ENCODE assay signal across 8 cellular contexts in genomic region chr10:17199351-17199804, GRCh38. TPM values are rescaled to one million over a fixed set of nuclear protein-coding genes. Genes with fewer than 3 reads are reported as not detected.
DNase-seq lines count a peak whose midpoint lies in the region; ATAC-seq and TF ChIP-seq lines count a peak whose summit lies in the region.

No MANE protein-coding gene starts in this region.

- H3K9me3 ChIP-seq in gastroesophageal sphincter = no peaks in the 10 kb centered on the region
- H3K9me3 ChIP-seq in spleen = no peaks in the 10 kb centered on the region

- H3K27me3 ChIP-seq in gastroesophageal sphincter = no peaks in the 10 kb centered on the region
- no peaks in the 10 kb centered on the region for H3K27me3 ChIP-seq in spleen (replicated peaks in 1 of 7)

- peaks cover 0 to 19% (median 0%) of the 10 kb centered on the region in 3 donors for H3K4me1 ChIP-seq in gastroesophageal sphincter
- H3K4me1 ChIP-seq in spleen = peaks cover 0 to 31% (median 22%) of the 10 kb centered on the region in 6 donors

- no peak for TF ChIP-seq EP300 in gastroesophageal sphincter (IDR thresholded peaks at IDR 0.05)

- TF ChIP-seq POLR2A in gastroesophageal sphincter (IDR thresholded peaks at IDR 0.05) = no peak
- TF ChIP-seq POLR2A in spleen (IDR thresholded peaks at IDR 0.05) = no peak

- 21 to 30% methylated on average over 8 to 9 of the region's 9 CpGs for WGBS in gastroesophageal sphincter (ENCODE audit: low coverage in 1 of 2), 2 donors
- 44 to 62% (median 57%) methylated on average over 9 of the region's 9 CpGs for WGBS in spleen, 5 donors

- peak overlapping the region; percentile 14 to 97 (median 94) for H3K27ac ChIP-seq in gastroesophageal sphincter
- H3K27ac ChIP-seq in spleen = peak overlapping the region in 7 of 8 donors; percentile 89 to 98 (median 94)

- H3K36me3 ChIP-seq in gastroesophageal sphincter (no peaks in the 10 kb centered on the region), spleen (no peaks in the 10 kb centered on the region)

- DNase-seq in NCI-H1092 treated with DMSO at 0.1 percent for 48 hours (lab: John Stamatoyannopoulos, UW) (peak; percentile 9), NCI-H1092 (lab: John Stamatoyannopoulos, UW) (no peak), spleen (no peak), NCI-H510A treated with DMSO at 0.1 percent for 48 hours (lab: John Stamatoyannopoulos, UW) (no peak)
- DNase-seq in activated CD4-positive, alpha-beta T cell treated with anti-CD3 and anti-CD28 coated beads, Interleukin-2, amount 50 U/mL, for 1 hour = no peak

- intact Hi-C loops in spleen (cut with DNase I; ENCODE audit: low total_unique reads) = no loop called here

- peak overlapping the region in 1 of 2 donors; percentile 10 for H3K4me3 ChIP-seq in gastroesophageal sphincter
- peak overlapping the region in 2 of 8 donors; percentile 76 to 84 for H3K4me3 ChIP-seq in spleen

- ATAC-seq in SK-N-SH treated with all-trans-retinoic acid at 6 μM for 48 hours = peak; percentile 41
- no peak for ATAC-seq in gastroesophageal sphincter
- no peak for ATAC-seq in GM19328 (IDR thresholded peaks at IDR 0.05; ENCODE audit: unreplicated experiment)

- no peak for TF ChIP-seq CTCF in gastroesophageal sphincter (IDR thresholded peaks at IDR 0.05)
- no peak for TF ChIP-seq CTCF in spleen (IDR thresholded peaks at IDR 0.05 in 8 of 11, conservative IDR thresholded peaks at IDR 0.05 in 3 of 11)

TF ChIP-seq in SK-N-SH treated with all-trans-retinoic acid at 6 μM for 48 hours, 23 proteins besides CTCF, POLR2A, EP300 and RAD21:
- peak; percentile 46; the same call in 1 of the 2 replicates for TF ChIP-seq TSHZ2 (CRISPR knock-in tag; IDR thresholded peaks at IDR 0.05)
- no peak for TF ChIP-seq POU6F1 (CRISPR knock-in tag; IDR thresholded peaks at IDR 0.05; ENCODE audit: borderline replicate concordance, low read depth)
- no peak for TF ChIP-seq RARB (CRISPR knock-in tag; IDR thresholded peaks at IDR 0.05)
- TF ChIP-seq ZFP3 (CRISPR knock-in tag; IDR thresholded peaks at IDR 0.05) = 0 out of 2 replicates have a peak, but pooled peaks have one; percentile 13
- TF ChIP-seq ZNF8 (CRISPR knock-in tag; IDR thresholded peaks at IDR 0.05) = no peak
- no peak for TF ChIP-seq CSRNP3 (CRISPR knock-in tag; IDR thresholded peaks at IDR 0.05)
- no peak for TF ChIP-seq SNAI2 (CRISPR knock-in tag; IDR thresholded peaks at IDR 0.05)
- peak; percentile 45; the same call in 1 of the 2 replicates for TF ChIP-seq TCF4 (CRISPR knock-in tag; IDR thresholded peaks at IDR 0.05; ENCODE audit: borderline replicate concordance)
- peak; percentile 58; the same call in 1 of the 2 replicates for TF ChIP-seq ZNF70 (CRISPR knock-in tag; IDR thresholded peaks at IDR 0.05)
- peak; percentile 82 for TF ChIP-seq ISL1 (CRISPR knock-in tag; IDR thresholded peaks at IDR 0.05)
- TF ChIP-seq CSDC2 (CRISPR knock-in tag; IDR thresholded peaks at IDR 0.05) = no peak

RNA-seq across cellular contexts. Expression of gene TRDMT1, which starts 2.1 kb away (rescaled TPM):
- 1 to 10 TPM; 4.5 to 6.4 (median 5.3) TPM for total RNA-seq in gastroesophageal sphincter
- total RNA-seq in spleen = 10 to 100 TPM in 6 of 7 donors, 1 to 10 TPM in 1; 9.6 to 40.0 (median 16.3) TPM
- polyA plus RNA-seq in spleen = 1 to 10 TPM; 1.6 to 3.1 (median 2.3) TPM

RNA-seq across cellular contexts. Expression of gene VIM, which starts 28.7 kb away (rescaled TPM):
- total RNA-seq in gastroesophageal sphincter (1,000 to 10,000 TPM; 1,560 to 2,767 (median 2,026) TPM), spleen (1,000 to 10,000 TPM; 1,061 to 2,377 (median 1,594) TPM)
- 100 to 1,000 TPM; 510 to 672 (median 660) TPM for polyA plus RNA-seq in spleen
